In the genomic region with DNA sequence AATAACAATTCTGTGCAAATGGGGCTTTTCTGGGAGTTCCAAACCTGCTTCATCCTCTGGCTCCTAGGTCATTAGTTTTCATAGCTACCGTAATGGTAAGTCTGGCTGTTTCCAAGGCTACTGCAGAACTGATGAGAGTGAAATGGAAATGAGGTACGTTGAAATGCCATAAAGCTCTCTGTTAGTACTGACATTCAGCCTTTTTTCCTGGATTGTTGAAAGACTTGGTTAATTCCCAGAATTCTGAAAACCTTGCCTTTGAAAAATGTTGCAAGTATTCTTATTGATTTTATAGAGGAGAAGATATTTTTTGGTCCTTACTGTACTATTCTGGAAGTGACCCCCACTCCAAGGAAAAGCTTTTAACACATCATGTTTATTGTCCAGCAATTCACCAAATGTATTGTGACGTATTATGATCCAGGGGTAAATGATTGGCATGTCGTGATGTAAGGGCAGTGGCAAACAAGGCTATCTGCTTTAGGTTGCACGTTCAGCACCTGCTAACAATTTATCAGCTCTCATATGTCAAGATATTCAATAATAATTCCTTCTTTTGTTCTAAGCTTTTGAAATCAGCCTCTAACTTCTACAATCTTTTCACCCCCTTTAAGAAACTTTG, we compare ENCODE assay signal across 9 cellular contexts.
"Had no signal": no experiment of that assay in that cellular context is flagged by ENCODE, and none has a peak within 500 bp of the region (broad histone marks: within the 10 kb centered on the region; RNA-seq: fewer than 3 reads in every experiment).

No MANE protein-coding gene starts in this region.

- FAIRE-seq: HTR-8/SVneo, K562 had no signal

- DNase-seq: H7, HFFc6, IMR-90, KG1 had no signal

- H3K4me1 Mint-ChIP-seq: GM23338 had no signal

- H3K27ac Mint-ChIP-seq: GM23338, HFFc6 had no signal

- H3K9me3 Mint-ChIP-seq: GM23338 had no signal

- H3K4me2 ChIP-seq: GM23338 had no signal

- H3K4me3 Mint-ChIP-seq: GM23338, HFFc6 had no signal

- H3K9me3 ChIP-seq: HAP-1 had no signal

- H3K4me3 ChIP-seq: GM23338, HAP-1, K562 had no signal

- H3K36me3 ChIP-seq: HAP-1 had no signal

- ATAC-seq: GM23338, HCT116, K562 had no signal

- H2AFZ ChIP-seq: GM23338 had no signal

- H3K4me1 ChIP-seq: HAP-1 had no signal
